In genomic region chr5:14286574-14287399, GRCh38 we compare ENCODE assay signal across 10 cellular contexts.
DNase-seq lines count a peak whose midpoint lies in the region; ATAC-seq, FAIRE-seq and TF ChIP-seq lines count a peak whose summit lies in the region.
"Had no signal": no experiment of that assay in that cellular context is flagged by ENCODE, and none has a peak within 500 bp of the region (broad histone marks: within the 10 kb centered on the region; RNA-seq: fewer than 3 reads in every experiment).

No MANE protein-coding gene starts in this region.

- DNase-seq in GM19239 (ENCODE audit: insufficient read length, low spot score) (no peak), MM.1S (peak; percentile 35), psoas muscle (no peak), OCI-M1 (lab: John Stamatoyannopoulos, UW) (no peak), suprapubic skin (ENCODE audit: low spot score in 2 of 2) (no peak), EL (no peak), cerebellar cortex (ENCODE audit: low spot score) (no peak)
- DNase-seq: activated naive CD4-positive, alpha-beta T cell treated with anti-CD3 and anti-CD28 coated beads, Interleukin-2, amount 10 ng/mL, durations not matched to agents 7 days and 5 days; NCI-H1436 treated with DMSO at 0.1 percent for 48 hours had no signal

- intact Hi-C loops in psoas muscle (cut with DNase I): no loop called here

- no peaks in the 10 kb centered on the region for H3K9me3 ChIP-seq in MM.1S (replicated peaks; ENCODE audit: insufficient read depth, low read length)
- no peaks in the 10 kb centered on the region for H3K9me3 ChIP-seq in psoas muscle
- no peaks in the 10 kb centered on the region for H3K9me3 ChIP-seq in suprapubic skin

- H3K4me1 ChIP-seq in MM.1S (ENCODE audit: low read length): 0 out of 2 replicates have a peak, but pooled peaks cover 15% of the 10 kb centered on the region
- H3K4me1 ChIP-seq in psoas muscle: peaks cover 62% of the 10 kb centered on the region
- H3K4me1 ChIP-seq in suprapubic skin: no peaks in the 10 kb centered on the region

- 37 to 67% (median 49%) methylated on average over 17 of the region's 17 CpGs for WGBS in psoas muscle, 3 donors
- WGBS in suprapubic skin: 85% methylated on average over 12 of the region's 17 CpGs

- H3K4me3 ChIP-seq in MM.1S (ENCODE audit: low read length): no peak overlapping the region
- peak overlapping the region; percentile 22 for H3K4me3 ChIP-seq in psoas muscle
- no peak overlapping the region for H3K4me3 ChIP-seq in suprapubic skin

- no peaks in the 10 kb centered on the region for H3F3A ChIP-seq in MM.1S (ENCODE audit: insufficient read depth, low read length)

- H3K36me3 ChIP-seq in MM.1S (replicated peaks; ENCODE audit: insufficient read depth, low read length) (no peaks in the 10 kb centered on the region), psoas muscle (ENCODE audit: insufficient read depth in 1 of 2, low read depth in 1 of 2) (peaks cover 0 to 18% of the 10 kb centered on the region in 2 donors), suprapubic skin (peaks cover 12% of the 10 kb centered on the region)

- no peak for TF ChIP-seq EP300 in suprapubic skin (IDR thresholded peaks at IDR 0.05)

- 0 out of 2 replicates have a peak, but pooled peaks cover 3% of the 10 kb centered on the region for H3K79me2 ChIP-seq in MM.1S (ENCODE audit: low read length)

- TF ChIP-seq CTCF in MM.1S (IDR thresholded peaks at IDR 0.05; ENCODE audit: low read length) (no peak), psoas muscle (IDR thresholded peaks at IDR 0.05) (no peak), suprapubic skin (IDR thresholded peaks at IDR 0.05) (no peak)

- no peaks in the 10 kb centered on the region for H4K20me1 ChIP-seq in MM.1S (ENCODE audit: insufficient read depth, low read length)

- no peaks in the 10 kb centered on the region for H3K9me2 ChIP-seq in MM.1S (replicated peaks; ENCODE audit: insufficient read depth, low read length)

- H3K4me2 ChIP-seq in MM.1S (ENCODE audit: low read depth, low read length): no peak overlapping the region

- H2AFZ ChIP-seq in MM.1S (ENCODE audit: low read length): no peak overlapping the region

- peak overlapping the region; percentile 34; the same call in 1 of the 2 replicates for H3K27ac ChIP-seq in MM.1S (ENCODE audit: low read length)
- peak overlapping the region; percentile 78 for H3K27ac ChIP-seq in psoas muscle
- no peak overlapping the region for H3K27ac ChIP-seq in suprapubic skin

- peak; percentile 91 for FAIRE-seq in GM19239 (lab: Jason Lieb, UNC)

- H3K27me3 ChIP-seq in MM.1S (replicated peaks; ENCODE audit: insufficient read depth, low read length) (no peaks in the 10 kb centered on the region), psoas muscle (ENCODE audit: insufficient read depth in 3 of 3, low read length in 2 of 3) (no peaks in the 10 kb centered on the region), suprapubic skin (no peaks in the 10 kb centered on the region)

- peak; percentile 85 for ATAC-seq in HG02798 (IDR thresholded peaks at IDR 0.05; ENCODE audit: poor library complexity, unreplicated experiment)
- peak; percentile 89 to 94 (median 90) for ATAC-seq in psoas muscle

- H3K9ac ChIP-seq in MM.1S (ENCODE audit: low read length): no peak overlapping the region

- no peak for TF ChIP-seq POLR2A in suprapubic skin (IDR thresholded peaks at IDR 0.05)
